Comparison of ENCODE assay signal across 15 cellular contexts in genomic region chr20:61965606-61966491, GRCh38.
A peak's percentile ranks its signal among the peaks of the same experiment; 100 is the strongest.
DNase-seq lines count a peak whose midpoint lies in the region; TF ChIP-seq lines count a peak whose summit lies in the region.
"Had no signal": no experiment of that assay in that cellular context is flagged by ENCODE, and none has a peak within 500 bp of the region (broad histone marks: within the 10 kb centered on the region; RNA-seq: fewer than 3 reads in every experiment).

No MANE protein-coding gene starts in this region.

- H3K4me3 Mint-ChIP-seq in endodermal cell, result no peak overlapping the region
- H3K4me3 Mint-ChIP-seq in osteocyte (ENCODE audit: unreplicated experiment), result no peak overlapping the region
- H3K4me3 Mint-ChIP-seq: central memory CD8-positive, alpha-beta T cell; nephron had no signal

- H3K9ac ChIP-seq in HUES48 (ENCODE audit: low read depth, low read length) (no peak overlapping the region), endodermal cell (ENCODE audit: extremely low read depth, low read length, poor library complexity, severe bottlenecking) (no peak overlapping the region)

- 64 to 96% methylated on average over 3 to 44 of the region's 49 CpGs for WGBS in endodermal cell (ENCODE audit: insufficient coverage in 1 of 2, insufficient read length in 1 of 2), 2 experiments
- WGBS in esophagus squamous epithelium, 2 donors, result 15% methylated on average over 4 of the region's 49 CpGs; no CpG with 5 or more reads in 1 of the 2 donors

- peaks cover 3% of the 10 kb centered on the region for H3K36me3 Mint-ChIP-seq in endodermal cell (ENCODE audit: low read depth)
- H3K36me3 Mint-ChIP-seq in osteocyte (ENCODE audit: unreplicated experiment), result no peaks in the 10 kb centered on the region

- H3K4me1 Mint-ChIP-seq in endodermal cell, result no peaks in the 10 kb centered on the region
- no peaks in the 10 kb centered on the region for H3K4me1 Mint-ChIP-seq in osteocyte (ENCODE audit: unreplicated experiment)
- H3K4me1 Mint-ChIP-seq: nephron had no signal

- H3K27ac ChIP-seq in HUES48 (ENCODE audit: low read depth, low read length) (no peak overlapping the region), endodermal cell (ENCODE audit: low read depth, low read length) (no peak overlapping the region), esophagus squamous epithelium (no peak overlapping the region)
- H3K27ac ChIP-seq: HL-60, left lung, VCaP had no signal

- H3K9me3 Mint-ChIP-seq in endodermal cell (no peaks in the 10 kb centered on the region), osteocyte (ENCODE audit: unreplicated experiment) (no peaks in the 10 kb centered on the region)
- H3K9me3 Mint-ChIP-seq: central memory CD8-positive, alpha-beta T cell had no signal

- H3K4me1 ChIP-seq in HUES48 (ENCODE audit: control insufficient read depth, insufficient read depth, low read length) (no peaks in the 10 kb centered on the region), endodermal cell (ENCODE audit: control insufficient read depth, insufficient read depth, low read length) (no peaks in the 10 kb centered on the region), esophagus squamous epithelium (peaks cover 0 to 14% (median 0%) of the 10 kb centered on the region in 3 donors)
- H3K4me1 ChIP-seq: left lung had no signal

- no peak for TF ChIP-seq POLR2A in esophagus squamous epithelium (IDR thresholded peaks at IDR 0.05)

- H3K27ac Mint-ChIP-seq in endodermal cell (no peak overlapping the region), osteocyte (ENCODE audit: unreplicated experiment) (no peak overlapping the region)
- H3K27ac Mint-ChIP-seq: nephron had no signal

- H3K4me3 ChIP-seq in HUES48 (ENCODE audit: low read depth, low read length) (peak overlapping the region; percentile 16; the same call in 1 of the 2 replicates), endodermal cell (ENCODE audit: low read length) (no peak overlapping the region), esophagus squamous epithelium (no peak overlapping the region)
- H3K4me3 ChIP-seq: left lung had no signal

- H3K27me3 Mint-ChIP-seq in endodermal cell (ENCODE audit: insufficient read depth), result no peaks in the 10 kb centered on the region
- no peaks in the 10 kb centered on the region for H3K27me3 Mint-ChIP-seq in osteocyte (ENCODE audit: unreplicated experiment)

- TF ChIP-seq CTCF in endodermal cell (conservative IDR thresholded peaks at IDR 0.05) (peak; percentile 27), osteocyte (IDR thresholded peaks at IDR 0.05) (no peak), esophagus squamous epithelium (IDR thresholded peaks at IDR 0.05) (no peak)

- H3K36me3 ChIP-seq in HUES48 (ENCODE audit: control insufficient read depth, insufficient read depth, low read length) (no peaks in the 10 kb centered on the region), endodermal cell (ENCODE audit: control insufficient read depth, insufficient read depth, low read length) (no peaks in the 10 kb centered on the region), esophagus squamous epithelium (no peaks in the 10 kb centered on the region)
- H3K36me3 ChIP-seq: left lung had no signal

- H3K27me3 ChIP-seq in HUES48 (ENCODE audit: control insufficient read depth, insufficient read depth, low read length) (no peaks in the 10 kb centered on the region), endodermal cell (ENCODE audit: control insufficient read depth, insufficient read depth, low read length, poor library complexity, severe bottlenecking) (no peaks in the 10 kb centered on the region), esophagus squamous epithelium (peaks cover 0 to 42% (median 2%) of the 10 kb centered on the region in 4 donors)

- DNase-seq in DMS53 (lab: John Stamatoyannopoulos, UW) (peak; percentile 33), DMS53 treated with DMSO at 0.1 percent for 48 hours (lab: John Stamatoyannopoulos, UW; ENCODE audit: unreplicated experiment) (no peak), endodermal cell (peak; percentile 88), osteocyte (ENCODE audit: extremely low spot score, unreplicated experiment) (peak; percentile 82), esophagus squamous epithelium (lab: John Stamatoyannopoulos, UW) (no peak), EL (no peak), middle frontal gyrus (ENCODE audit: extremely low spot score, low spot score) (no peak)
- DNase-seq: 8988T, HCEC 1CT had no signal

- H3K9me3 ChIP-seq in HUES48 (ENCODE audit: control insufficient read depth, insufficient read depth, low read length), result no peaks in the 10 kb centered on the region
- H3K9me3 ChIP-seq in endodermal cell (ENCODE audit: control insufficient read depth, low read length), result no peaks in the 10 kb centered on the region
- no peaks in the 10 kb centered on the region for H3K9me3 ChIP-seq in esophagus squamous epithelium
- H3K9me3 ChIP-seq: left lung had no signal

- intact Hi-C loops in esophagus squamous epithelium (cut with DNase I), result no loop called here

Comparison
In these comparisons a context has a peak if more than half of its experiments do, and no peak if none do; other contexts are left out.
1. DNase-seq: peak in DMS53 (single experiment), endodermal cell (single experiment) and osteocyte (single experiment); none in DMS53 treated with DMSO at 0.1 percent for 48 hours (single experiment), esophagus squamous epithelium (single experiment), EL (single experiment) and middle frontal gyrus (single experiment).